In the genomic region with DNA sequence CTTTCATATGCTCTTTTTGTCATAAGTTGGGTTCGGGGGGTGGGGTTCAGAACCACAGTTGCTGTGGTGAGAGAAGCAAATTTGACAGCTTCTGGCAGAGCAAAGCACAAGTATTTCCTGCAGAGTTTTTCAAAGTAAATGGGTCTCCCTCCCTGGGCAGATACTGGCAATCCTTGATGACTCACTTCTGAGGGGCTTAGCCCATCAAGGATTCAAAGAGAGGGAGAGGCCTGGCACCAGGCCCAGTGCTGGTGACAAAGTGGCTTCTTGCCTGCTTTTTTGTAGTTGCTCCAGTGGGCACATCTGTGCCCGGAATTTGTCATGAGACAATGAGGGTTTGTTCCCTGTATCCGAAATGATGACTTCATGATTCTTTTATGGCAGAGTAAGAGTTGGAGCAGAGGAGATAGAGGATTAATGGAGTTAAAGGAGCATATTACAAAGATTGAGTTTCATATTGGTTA, we compare ENCODE assay signal across 1 cellular context.
TF ChIP-seq lines count a peak whose summit lies in the region.

No MANE protein-coding gene starts in this region.

TF ChIP-seq in HEK293, 187 proteins besides CTCF, POLR2A, EP300 and RAD21 (continued from another document):
- TF ChIP-seq, protein P1, sequence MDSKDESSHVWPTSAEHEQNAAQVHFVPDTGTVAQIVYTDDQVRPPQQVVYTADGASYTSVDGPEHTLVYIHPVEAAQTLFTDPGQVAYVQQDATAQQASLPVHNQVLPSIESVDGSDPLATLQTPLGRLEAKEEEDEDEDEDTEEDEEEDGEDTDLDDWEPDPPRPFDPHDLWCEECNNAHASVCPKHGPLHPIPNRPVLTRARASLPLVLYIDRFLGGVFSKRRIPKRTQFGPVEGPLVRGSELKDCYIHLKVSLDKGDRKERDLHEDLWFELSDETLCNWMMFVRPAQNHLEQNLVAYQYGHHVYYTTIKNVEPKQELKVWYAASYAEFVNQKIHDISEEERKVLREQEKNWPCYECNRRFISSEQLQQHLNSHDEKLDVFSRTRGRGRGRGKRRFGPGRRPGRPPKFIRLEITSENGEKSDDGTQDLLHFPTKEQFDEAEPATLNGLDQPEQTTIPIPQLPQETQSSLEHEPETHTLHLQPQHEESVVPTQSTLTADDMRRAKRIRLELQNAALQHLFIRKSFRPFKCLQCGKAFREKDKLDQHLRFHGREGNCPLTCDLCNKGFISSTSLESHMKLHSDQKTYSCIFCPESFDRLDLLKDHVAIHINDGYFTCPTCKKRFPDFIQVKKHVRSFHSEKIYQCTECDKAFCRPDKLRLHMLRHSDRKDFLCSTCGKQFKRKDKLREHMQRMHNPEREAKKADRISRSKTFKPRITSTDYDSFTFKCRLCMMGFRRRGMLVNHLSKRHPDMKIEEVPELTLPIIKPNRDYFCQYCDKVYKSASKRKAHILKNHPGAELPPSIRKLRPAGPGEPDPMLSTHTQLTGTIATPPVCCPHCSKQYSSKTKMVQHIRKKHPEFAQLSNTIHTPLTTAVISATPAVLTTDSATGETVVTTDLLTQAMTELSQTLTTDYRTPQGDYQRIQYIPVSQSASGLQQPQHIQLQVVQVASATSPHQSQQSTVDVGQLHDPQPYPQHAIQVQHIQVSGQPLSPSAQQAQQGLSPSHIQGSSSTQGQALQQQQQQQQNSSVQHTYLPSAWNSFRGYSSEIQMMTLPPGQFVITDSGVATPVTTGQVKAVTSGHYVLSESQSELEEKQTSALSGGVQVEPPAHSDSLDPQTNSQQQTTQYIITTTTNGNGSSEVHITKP (tag by site-specific recombination; IDR thresholded peaks at IDR 0.05) = peak; percentile 93
- TF ChIP-seq ZNF629 (tag by site-specific recombination; IDR thresholded peaks at IDR 0.05) (peak; percentile 69), ZNF48 (tag by site-specific recombination; IDR thresholded peaks at IDR 0.05) (no peak), ZBTB8A (tag by site-specific recombination; IDR thresholded peaks at IDR 0.05) (0 out of 2 replicates have a peak, but pooled peaks have one; percentile 30), ZBTB21 (tag by site-specific recombination; IDR thresholded peaks at IDR 0.05) (0 out of 2 replicates have a peak, but pooled peaks have one; percentile 29), ZNF660 (tag by site-specific recombination; IDR thresholded peaks at IDR 0.05) (peak; percentile 85), ZNF501 (tag by site-specific recombination; IDR thresholded peaks at IDR 0.05) (peak; percentile 59; the same call in 1 of the 2 replicates), ZNF112 (tag by site-specific recombination; IDR thresholded peaks at IDR 0.05) (no peak), ZNF184 (tag by site-specific recombination; IDR thresholded peaks at IDR 0.05) (0 out of 2 replicates have a peak, but pooled peaks have one; percentile 71), ZNF600 (tag by site-specific recombination; IDR thresholded peaks at IDR 0.05) (0 out of 2 replicates have a peak, but pooled peaks have one; percentile 20), ZNF335 (tag by site-specific recombination; conservative IDR thresholded peaks at IDR 0.05) (peak; percentile 61; the same call in 1 of the 2 replicates), ZFP37 (tag by site-specific recombination; IDR thresholded peaks at IDR 0.05) (peak; percentile 68; the same call in 1 of the 2 replicates)
- TF ChIP-seq, protein P2, sequence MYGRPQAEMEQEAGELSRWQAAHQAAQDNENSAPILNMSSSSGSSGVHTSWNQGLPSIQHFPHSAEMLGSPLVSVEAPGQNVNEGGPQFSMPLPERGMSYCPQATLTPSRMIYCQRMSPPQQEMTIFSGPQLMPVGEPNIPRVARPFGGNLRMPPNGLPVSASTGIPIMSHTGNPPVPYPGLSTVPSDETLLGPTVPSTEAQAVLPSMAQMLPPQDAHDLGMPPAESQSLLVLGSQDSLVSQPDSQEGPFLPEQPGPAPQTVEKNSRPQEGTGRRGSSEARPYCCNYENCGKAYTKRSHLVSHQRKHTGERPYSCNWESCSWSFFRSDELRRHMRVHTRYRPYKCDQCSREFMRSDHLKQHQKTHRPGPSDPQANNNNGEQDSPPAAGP (tag by site-specific recombination; IDR thresholded peaks at IDR 0.05) = peak; percentile 24; the same call in 1 of the 2 replicates
- TF ChIP-seq, protein P3, sequence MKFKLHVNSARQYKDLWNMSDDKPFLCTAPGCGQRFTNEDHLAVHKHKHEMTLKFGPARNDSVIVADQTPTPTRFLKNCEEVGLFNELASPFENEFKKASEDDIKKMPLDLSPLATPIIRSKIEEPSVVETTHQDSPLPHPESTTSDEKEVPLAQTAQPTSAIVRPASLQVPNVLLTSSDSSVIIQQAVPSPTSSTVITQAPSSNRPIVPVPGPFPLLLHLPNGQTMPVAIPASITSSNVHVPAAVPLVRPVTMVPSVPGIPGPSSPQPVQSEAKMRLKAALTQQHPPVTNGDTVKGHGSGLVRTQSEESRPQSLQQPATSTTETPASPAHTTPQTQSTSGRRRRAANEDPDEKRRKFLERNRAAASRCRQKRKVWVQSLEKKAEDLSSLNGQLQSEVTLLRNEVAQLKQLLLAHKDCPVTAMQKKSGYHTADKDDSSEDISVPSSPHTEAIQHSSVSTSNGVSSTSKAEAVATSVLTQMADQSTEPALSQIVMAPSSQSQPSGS (tag by site-specific recombination; IDR thresholded peaks at IDR 0.05; ENCODE audit: low read depth) = 0 out of 2 replicates have a peak, but pooled peaks have one; percentile 10
- TF ChIP-seq, protein P4, sequence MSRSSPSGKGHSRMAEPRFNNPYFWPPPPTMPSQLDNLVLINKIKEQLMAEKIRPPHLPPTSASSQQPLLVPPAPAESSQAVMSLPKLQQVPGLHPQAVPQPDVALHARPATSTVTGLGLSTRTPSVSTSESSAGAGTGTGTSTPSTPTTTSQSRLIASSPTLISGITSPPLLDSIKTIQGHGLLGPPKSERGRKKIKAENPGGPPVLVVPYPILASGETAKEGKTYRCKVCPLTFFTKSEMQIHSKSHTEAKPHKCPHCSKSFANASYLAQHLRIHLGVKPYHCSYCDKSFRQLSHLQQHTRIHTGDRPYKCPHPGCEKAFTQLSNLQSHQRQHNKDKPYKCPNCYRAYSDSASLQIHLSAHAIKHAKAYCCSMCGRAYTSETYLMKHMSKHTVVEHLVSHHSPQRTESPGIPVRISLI (tag by site-specific recombination; IDR thresholded peaks at IDR 0.05) = 0 out of 2 replicates have a peak, but pooled peaks have one; percentile 37
- TF ChIP-seq, protein P5, sequence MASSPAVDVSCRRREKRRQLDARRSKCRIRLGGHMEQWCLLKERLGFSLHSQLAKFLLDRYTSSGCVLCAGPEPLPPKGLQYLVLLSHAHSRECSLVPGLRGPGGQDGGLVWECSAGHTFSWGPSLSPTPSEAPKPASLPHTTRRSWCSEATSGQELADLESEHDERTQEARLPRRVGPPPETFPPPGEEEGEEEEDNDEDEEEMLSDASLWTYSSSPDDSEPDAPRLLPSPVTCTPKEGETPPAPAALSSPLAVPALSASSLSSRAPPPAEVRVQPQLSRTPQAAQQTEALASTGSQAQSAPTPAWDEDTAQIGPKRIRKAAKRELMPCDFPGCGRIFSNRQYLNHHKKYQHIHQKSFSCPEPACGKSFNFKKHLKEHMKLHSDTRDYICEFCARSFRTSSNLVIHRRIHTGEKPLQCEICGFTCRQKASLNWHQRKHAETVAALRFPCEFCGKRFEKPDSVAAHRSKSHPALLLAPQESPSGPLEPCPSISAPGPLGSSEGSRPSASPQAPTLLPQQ (tag by site-specific recombination; IDR thresholded peaks at IDR 0.05) = peak; percentile 49; the same call in 1 of the 2 replicates
- TF ChIP-seq, protein P6, sequence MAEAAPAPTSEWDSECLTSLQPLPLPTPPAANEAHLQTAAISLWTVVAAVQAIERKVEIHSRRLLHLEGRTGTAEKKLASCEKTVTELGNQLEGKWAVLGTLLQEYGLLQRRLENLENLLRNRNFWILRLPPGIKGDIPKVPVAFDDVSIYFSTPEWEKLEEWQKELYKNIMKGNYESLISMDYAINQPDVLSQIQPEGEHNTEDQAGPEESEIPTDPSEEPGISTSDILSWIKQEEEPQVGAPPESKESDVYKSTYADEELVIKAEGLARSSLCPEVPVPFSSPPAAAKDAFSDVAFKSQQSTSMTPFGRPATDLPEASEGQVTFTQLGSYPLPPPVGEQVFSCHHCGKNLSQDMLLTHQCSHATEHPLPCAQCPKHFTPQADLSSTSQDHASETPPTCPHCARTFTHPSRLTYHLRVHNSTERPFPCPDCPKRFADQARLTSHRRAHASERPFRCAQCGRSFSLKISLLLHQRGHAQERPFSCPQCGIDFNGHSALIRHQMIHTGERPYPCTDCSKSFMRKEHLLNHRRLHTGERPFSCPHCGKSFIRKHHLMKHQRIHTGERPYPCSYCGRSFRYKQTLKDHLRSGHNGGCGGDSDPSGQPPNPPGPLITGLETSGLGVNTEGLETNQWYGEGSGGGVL (tag by site-specific recombination; IDR thresholded peaks at IDR 0.05) = peak; percentile 44
